In the genomic region with DNA sequence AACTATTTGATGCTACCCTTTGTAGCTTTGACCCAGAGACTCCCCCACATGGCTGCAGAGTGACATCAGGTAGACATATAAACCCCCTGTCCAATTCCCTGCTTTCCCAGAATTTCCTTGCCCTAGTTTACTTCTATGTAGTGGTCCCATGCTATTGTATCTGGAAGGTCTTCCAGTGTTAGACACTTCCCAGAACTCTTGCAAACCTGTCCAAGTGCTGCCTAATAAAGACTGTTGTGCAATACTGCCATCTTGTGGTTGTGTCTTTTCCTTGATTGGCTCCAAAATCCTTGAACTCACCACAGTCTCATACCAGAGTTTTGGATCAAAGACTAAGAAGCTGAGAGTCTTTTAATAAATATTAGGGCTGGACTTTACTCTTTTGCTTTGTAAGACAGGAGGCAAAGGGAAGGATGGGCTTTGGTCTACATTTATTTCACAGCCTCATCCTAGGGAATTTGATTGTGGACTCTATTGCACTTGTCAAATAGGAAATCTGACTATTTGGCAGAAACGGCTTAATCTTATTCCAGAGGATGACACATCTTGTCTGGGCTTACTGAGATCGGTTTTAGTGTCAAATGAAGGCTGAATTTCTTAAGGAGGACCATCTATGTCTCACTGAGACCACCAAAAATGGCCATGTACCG, we compare ENCODE assay signal across 8 cellular contexts.
DNase-seq lines count a peak whose midpoint lies in the region; ATAC-seq, FAIRE-seq and TF ChIP-seq lines count a peak whose summit lies in the region.

No MANE protein-coding gene starts in this region.

- dilution Hi-C loops in keratinocyte (cut with MboI; ENCODE audit: extremely low pct_ligation_motif_present, low sequenced_read_pairs) = no loop called here

- peak; percentile 86 for ATAC-seq in GM19372 (IDR thresholded peaks at IDR 0.05; ENCODE audit: low read depth, unreplicated experiment)
- ATAC-seq in HG03460 (IDR thresholded peaks at IDR 0.05; ENCODE audit: unreplicated experiment) = peak; percentile 83

- H3K36me3 ChIP-seq in keratinocyte (ENCODE audit: control insufficient read depth in 2 of 2, extremely low read depth in 1 of 2, insufficient read depth in 2 of 2, low read length in 2 of 2) = no peaks in the 10 kb centered on the region

- H3K27ac Mint-ChIP-seq in type B pancreatic cell = no peak overlapping the region

- peak; percentile 69 for FAIRE-seq in D721Med (lab: Jason Lieb, UNC)
- FAIRE-seq in keratinocyte (lab: Jason Lieb, UNC) = peak; percentile 87

- H3K4me1 Mint-ChIP-seq in type B pancreatic cell (ENCODE audit: unreplicated experiment) = peaks cover 13% of the 10 kb centered on the region

- peaks cover 6% of the 10 kb centered on the region for H3K9me3 Mint-ChIP-seq in type B pancreatic cell

- no peaks in the 10 kb centered on the region for H3K27me3 Mint-ChIP-seq in type B pancreatic cell

- no peaks in the 10 kb centered on the region for H4K20me1 ChIP-seq in keratinocyte (ENCODE audit: control insufficient read depth, extremely low read depth, insufficient read depth, low read length)

- H2AFZ ChIP-seq in keratinocyte (ENCODE audit: control insufficient read depth, low read length) = no peak overlapping the region

- no peak overlapping the region for H3K4me3 ChIP-seq in keratinocyte (ENCODE audit: control insufficient read depth in 2 of 3, extremely low read depth in 1 of 3, insufficient read depth in 2 of 3, low read depth in 1 of 3, low read length in 3 of 3)

- no peaks in the 10 kb centered on the region for H3K9me3 ChIP-seq in keratinocyte (ENCODE audit: control insufficient read depth, low read depth, low read length)

- DNase-seq in D721Med (ENCODE audit: insufficient read length, low spot score) (no peak), NCI-H510A treated with DMSO at 0.1 percent for 48 hours (lab: John Stamatoyannopoulos, UW) (peak; percentile 80), astrocyte of the hippocampus (ENCODE audit: low read depth, low spot score) (peak; percentile 89), keratinocyte (ENCODE audit: low read depth, low spot score) (peak; percentile 33), type B pancreatic cell (ENCODE audit: extremely low spot score, unreplicated experiment) (no peak), ecto neural progenitor cell (ENCODE audit: low spot score) (no peak)

- no peak overlapping the region for H3K9ac ChIP-seq in keratinocyte (ENCODE audit: control insufficient read depth, extremely low read depth, insufficient read depth, low read length)

- H3K36me3 Mint-ChIP-seq in type B pancreatic cell = peaks cover 5% of the 10 kb centered on the region

- no peaks in the 10 kb centered on the region for H3K4me1 ChIP-seq in keratinocyte (ENCODE audit: control insufficient read depth, extremely low read depth, insufficient read depth, low read length)

- no peaks in the 10 kb centered on the region for H3K27me3 ChIP-seq in keratinocyte (ENCODE audit: control insufficient read depth, extremely low read depth, insufficient read depth, low read length)

- H3K4me3 Mint-ChIP-seq in type B pancreatic cell = no peak overlapping the region

- H3K79me2 ChIP-seq in keratinocyte (ENCODE audit: control insufficient read depth, insufficient read depth, low read length) = no peaks in the 10 kb centered on the region

- H3K27ac ChIP-seq in keratinocyte (ENCODE audit: control insufficient read depth, insufficient read depth, low read length) = no peak overlapping the region

- no peaks in the 10 kb centered on the region for H3K9me1 ChIP-seq in keratinocyte (ENCODE audit: control insufficient read depth, extremely low read depth, insufficient read depth, low read length)

- no peak overlapping the region for H3K4me2 ChIP-seq in keratinocyte (ENCODE audit: control insufficient read depth, extremely low read depth, insufficient read depth, low read depth, low read length)

- TF ChIP-seq CTCF in D721Med (IDR thresholded peaks at IDR 0.05; ENCODE audit: insufficient read depth, missing control alignments) (peak; percentile 84), keratinocyte (optimal IDR thresholded peaks at IDR 0.05 in 1 of 3, IDR thresholded peaks at IDR 0.05 in 1 of 3, conservative IDR thresholded peaks at IDR 0.05 in 1 of 3; ENCODE audit: extremely low read depth in 1 of 3, insufficient read depth in 2 of 3, low read length in 3 of 3) (peak; percentile 65 to 70 (median 68)), type B pancreatic cell (conservative IDR thresholded peaks at IDR 0.05) (peak; percentile 80)

Comparison
In these comparisons a context has a peak if more than half of its experiments do, and no peak if none do; other contexts are left out.
1. DNase-seq: peak in NCI-H510A treated with DMSO at 0.1 percent for 48 hours (single experiment), astrocyte of the hippocampus (single experiment) and keratinocyte (single experiment); none in D721Med (single experiment), type B pancreatic cell (single experiment) and ecto neural progenitor cell (single experiment).
2. Peak in every context shown above with its lines, with median percentiles within 50 percentile points of each other: CTCF ChIP-seq.